Comparison of ENCODE assay signal across 10 cellular contexts in the genomic region with DNA sequence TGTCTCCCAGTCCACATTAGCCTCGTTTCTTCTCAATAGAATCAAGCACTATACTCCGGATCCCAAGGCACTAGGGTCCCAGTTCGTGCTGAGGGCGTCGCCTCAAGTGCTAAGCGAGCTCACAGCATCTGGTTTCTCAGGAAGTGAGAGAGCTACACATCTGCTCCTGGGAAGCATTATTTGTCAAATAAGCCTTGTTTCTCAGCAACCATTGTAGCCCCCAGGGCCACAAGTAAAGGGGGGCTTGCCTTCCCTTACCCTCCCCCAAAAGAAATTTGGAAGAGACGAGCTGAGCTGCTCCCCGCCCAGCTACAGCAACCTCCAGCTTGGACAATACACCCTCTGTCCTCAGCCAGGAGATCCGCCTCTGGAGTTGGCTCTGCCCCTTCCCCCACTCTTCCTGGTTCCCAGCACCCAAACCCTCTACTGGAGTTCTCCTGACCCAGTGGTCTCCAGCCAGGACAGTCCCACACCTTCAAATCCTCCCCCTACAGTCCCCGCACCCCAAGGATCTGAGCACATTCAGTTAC. TPM values are rescaled to one million over a fixed set of nuclear protein-coding genes. Genes with fewer than 3 reads are reported as not detected.
DNase-seq lines count a peak whose midpoint lies in the region; ATAC-seq, FAIRE-seq and TF ChIP-seq lines count a peak whose summit lies in the region.
"Had no signal": no experiment of that assay in that cellular context is flagged by ENCODE, and none has a peak within 500 bp of the region (broad histone marks: within the 10 kb centered on the region; RNA-seq: fewer than 3 reads in every experiment).

No MANE protein-coding gene starts in this region.

- no peak overlapping the region for H3K4me3 ChIP-seq in Caco-2 (ENCODE audit: low read depth, low read length)
- peak overlapping the region in 5 of 12 donors; percentile 7 to 84 (median 11) for H3K4me3 ChIP-seq in heart left ventricle
- H3K4me3 ChIP-seq: SJSA1 had no signal

- BruUV-seq in Caco-2 (replicated peaks; lab: Mats Ljungman, UMichigan), result no TSS peak

- ATAC-seq in heart left ventricle (no peak), HG02610 (IDR thresholded peaks at IDR 0.05; ENCODE audit: unreplicated experiment) (no peak), T-cell (replicated peaks in 1 of 4) (no peak)

- TF ChIP-seq CTCF in Caco-2 (IDR thresholded peaks at IDR 0.05; ENCODE audit: insufficient read depth in 1 of 2, low read depth in 1 of 2, low read length in 1 of 2, severe bottlenecking in 1 of 2, unreplicated experiment in 1 of 2) (no peak), heart left ventricle (IDR thresholded peaks at IDR 0.05) (no peak), D721Med (IDR thresholded peaks at IDR 0.05; ENCODE audit: insufficient read depth, missing control alignments) (no peak)

- H3K36me3 Mint-ChIP-seq in Caco-2 (ENCODE audit: insufficient read depth, unreplicated experiment) (peaks cover 78% of the 10 kb centered on the region), T-cell (peaks cover 10% of the 10 kb centered on the region)

- no peaks in the 10 kb centered on the region for H3K27me3 ChIP-seq in Caco-2 (replicated peaks; ENCODE audit: control insufficient read depth, insufficient read depth, low read length)
- H3K27me3 ChIP-seq in heart left ventricle, result no peaks in the 10 kb centered on the region
- H3K27me3 ChIP-seq: SJSA1 had no signal

- peaks cover 27% of the 10 kb centered on the region for H3K4me1 Mint-ChIP-seq in Caco-2 (ENCODE audit: low read depth, unreplicated experiment)
- H3K4me1 Mint-ChIP-seq in T-cell, result peaks cover 15 to 24% (median 15%) of the 10 kb centered on the region in 3 donors

- H3K27ac Mint-ChIP-seq in Caco-2 (ENCODE audit: unreplicated experiment) (no peak overlapping the region), T-cell (peak overlapping the region in 1 of 2 donors; percentile 37)

- no peaks in the 10 kb centered on the region for H3K9me3 Mint-ChIP-seq in Caco-2 (ENCODE audit: unreplicated experiment)
- no peaks in the 10 kb centered on the region for H3K9me3 Mint-ChIP-seq in T-cell

- H3K27me3 Mint-ChIP-seq in Caco-2 (ENCODE audit: insufficient read depth, unreplicated experiment) (no peaks in the 10 kb centered on the region), T-cell (no peaks in the 10 kb centered on the region)

- H3K4me3 Mint-ChIP-seq in Caco-2 (ENCODE audit: unreplicated experiment), result peak overlapping the region; percentile 87
- H3K4me3 Mint-ChIP-seq in T-cell, result peak overlapping the region in 1 of 3 donors; percentile 91

- peak overlapping the region; percentile 11 to 100 (median 98) for H3K27ac ChIP-seq in heart left ventricle
- H3K27ac ChIP-seq: SJSA1 had no signal

- POLR2A ChIA-PET in Caco-2 (lab: Charles Lee), result interaction anchor here (1.2 kb wide), 1 partner anchor 38 kb away, joined by 4 read pairs; a partner anchor contains a TSS
- POLR2A ChIA-PET in HEK293T (lab: Yijun Ruan, JAX), result interaction anchor here (1.1 to 1.5 kb wide), 3 partner anchors 11 to 38 kb away, joined by 4 to 5 read pairs (median 4); a partner anchor contains a TSS
- POLR2A ChIA-PET in T-cell (lab: Charles Lee), result no interaction called here

- 37 to 56% (median 48%) methylated on average over 6 to 10 of the region's 10 CpGs for WGBS in heart left ventricle, 4 donors

- H3K4me1 ChIP-seq in Caco-2 (peaks cover 42% of the 10 kb centered on the region), heart left ventricle (peaks cover 7 to 59% (median 50%) of the 10 kb centered on the region in 12 donors)

- intact Hi-C loops in Caco-2 (cut with micrococcal nuclease; ENCODE audit: unreplicated experiment) (no loop called here), heart left ventricle (cut with DNase I) (no loop called here)

- H3K36me3 ChIP-seq in Caco-2 (ENCODE audit: control insufficient read depth, insufficient read depth, low read length), result peaks cover 5% of the 10 kb centered on the region
- H3K36me3 ChIP-seq in heart left ventricle, result peaks cover 0 to 38% (median 18%) of the 10 kb centered on the region in 9 donors

- no peaks in the 10 kb centered on the region for H3K9me3 ChIP-seq in Caco-2
- H3K9me3 ChIP-seq in heart left ventricle, result no peaks in the 10 kb centered on the region
- H3K9me3 ChIP-seq: SJSA1 had no signal

- DNase-seq in Caco-2 (peak in 1 of 2 experiments; percentile 41), NCI-H2171 treated with DMSO at 0.1 percent for 48 hours (lab: John Stamatoyannopoulos, UW) (peak; percentile 33), heart left ventricle (peak in 3 of 5 donors; percentile 45 to 61 (median 56)), retina (peak; percentile 12), HEK293T (ENCODE audit: extremely low spot score) (no peak), D721Med (ENCODE audit: insufficient read length, low spot score) (no peak), T-cell (no peak)

- TF ChIP-seq POLR2A in heart left ventricle (IDR thresholded peaks at IDR 0.05), result no peak

- CTCF ChIA-PET in Caco-2 (lab: Charles Lee) (interaction anchor here (0.6 kb wide), 1 partner anchor 10 kb away, joined by 4 read pairs; no protein-coding TSS in a partner anchor), HEK293T (lab: Yijun Ruan, JAX) (interaction anchor here (1.1 kb wide), 1 partner anchor 9 kb away, joined by 3 read pairs; no protein-coding TSS in a partner anchor), T-cell (lab: Charles Lee) (interaction anchor here in 1 of 2 donors (2.8 kb wide), 1 partner anchor 10 kb away, joined by 13 read pairs; no protein-coding TSS in a partner anchor)

- no peak for FAIRE-seq in D721Med (lab: Jason Lieb, UNC)
- FAIRE-seq: GM19239 had no signal

TF ChIP-seq in HEK293T, 16 proteins besides CTCF, POLR2A, EP300 and RAD21:
- no peak for TF ChIP-seq SUZ12 (IDR thresholded peaks at IDR 0.05)
- no peak for TF ChIP-seq FOXA1 (IDR thresholded peaks at IDR 0.05)
- no peak for TF ChIP-seq SP1 (IDR thresholded peaks at IDR 0.05)
- TF ChIP-seq ZNF384 (IDR thresholded peaks at IDR 0.05), result no peak
- TF ChIP-seq ELF4 (IDR thresholded peaks at IDR 0.05), result no peak
- no peak for TF ChIP-seq FOXM1 (IDR thresholded peaks at IDR 0.05; ENCODE audit: borderline replicate concordance)
- no peak for TF ChIP-seq LEF1 (IDR thresholded peaks at IDR 0.05; ENCODE audit: borderline replicate concordance)
- no peak for TF ChIP-seq TARDBP (IDR thresholded peaks at IDR 0.05)
- TF ChIP-seq, protein P1, sequence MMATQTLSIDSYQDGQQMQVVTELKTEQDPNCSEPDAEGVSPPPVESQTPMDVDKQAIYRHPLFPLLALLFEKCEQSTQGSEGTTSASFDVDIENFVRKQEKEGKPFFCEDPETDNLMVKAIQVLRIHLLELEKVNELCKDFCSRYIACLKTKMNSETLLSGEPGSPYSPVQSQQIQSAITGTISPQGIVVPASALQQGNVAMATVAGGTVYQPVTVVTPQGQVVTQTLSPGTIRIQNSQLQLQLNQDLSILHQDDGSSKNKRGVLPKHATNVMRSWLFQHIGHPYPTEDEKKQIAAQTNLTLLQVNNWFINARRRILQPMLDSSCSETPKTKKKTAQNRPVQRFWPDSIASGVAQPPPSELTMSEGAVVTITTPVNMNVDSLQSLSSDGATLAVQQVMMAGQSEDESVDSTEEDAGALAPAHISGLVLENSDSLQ (IDR thresholded peaks at IDR 0.05), result no peak
- TF ChIP-seq BHLHE40 (IDR thresholded peaks at IDR 0.05; ENCODE audit: borderline replicate concordance), result no peak

RNA-seq across cellular contexts. Expression of a gene that starts 5.7 kb away (rescaled TPM):
- total RNA-seq in Caco-2 (2022) (2.4 and 4.4 TPM in 2 replicates), heart left ventricle (100 to 1,000 TPM in 3 of 9 donors, 10 to 100 TPM in 6; 56.0 to 193 (median 88.4) TPM), T-cell (1 to 10 TPM; 2.5 to 5.1 (median 3.0) TPM)
- 100 to 1,000 TPM in 1 of 2 donors, 10 to 100 TPM in 1; 58.7 to 133 TPM for polyA plus RNA-seq in heart left ventricle

RNA-seq across cellular contexts. Expression of a gene that starts 35.1 kb away (rescaled TPM):
- total RNA-seq in Caco-2 (2022), result 8.2 and 8.8 TPM in 2 replicates
- 10 to 100 TPM; 42.9 to 72.6 (median 48.5) TPM for total RNA-seq in heart left ventricle
- polyA plus RNA-seq in heart left ventricle, result 10 to 100 TPM; 26.0 to 94.7 TPM
- 10 to 100 TPM; 29.3 to 65.0 (median 58.2) TPM for total RNA-seq in T-cell

RNA-seq across cellular contexts. Expression of a gene that starts 37.9 kb away (rescaled TPM):
- total RNA-seq in Caco-2 (2022), result 445 and 452 TPM in 2 replicates
- total RNA-seq in heart left ventricle, result 100 to 1,000 TPM; 307 to 481 (median 348) TPM
- polyA plus RNA-seq in heart left ventricle, result 100 to 1,000 TPM in 1 of 2 donors, 10 to 100 TPM in 1; 52.0 to 172 TPM
- 100 to 1,000 TPM; 710 to 755 (median 729) TPM for total RNA-seq in T-cell

RNA-seq across cellular contexts. Expression of a gene that starts 53.4 kb away (rescaled TPM):
- total RNA-seq in Caco-2 (2022) (34.7 and 43.3 TPM in 2 replicates), heart left ventricle (100 to 1,000 TPM in 3 of 9 donors, 10 to 100 TPM in 6; 18.3 to 132 (median 42.6) TPM), T-cell (1 to 10 TPM in 1 of 5 donors, under 1 TPM in 2, not detected in 2; 0.67 to 1.4 (median 0.79) TPM)
- 10 to 100 TPM; 28.8 to 81.6 TPM for polyA plus RNA-seq in heart left ventricle

RNA-seq across cellular contexts. Expression of a gene that starts 59.2 kb away (rescaled TPM):
- total RNA-seq in Caco-2 (2022), result 6.5 and 9.7 TPM in 2 replicates
- total RNA-seq in heart left ventricle, result under 1 TPM in 2 of 9 donors, not detected in 7; 0.20 to 0.27 TPM
- not detected for polyA plus RNA-seq in heart left ventricle
- total RNA-seq in T-cell, result 1 to 10 TPM in 2 of 5 donors, under 1 TPM in 3; 0.82 to 1.6 (median 0.89) TPM
- total RNA-seq: SJSA1 had no signal

Comparison
In these comparisons a context has a peak if more than half of its experiments do, and no peak if none do; other contexts are left out.
1. DNase-seq: peak in NCI-H2171 treated with DMSO at 0.1 percent for 48 hours (single experiment), heart left ventricle (3 of 5) and retina (single experiment); none in HEK293T (single experiment), D721Med (single experiment) and T-cell (0 of 34).
2. RNA of a gene that starts 5.7 kb away (total RNA-seq): 56.0 to 193 TPM in heart left ventricle; 2.4 to 4.4 TPM in Caco-2 and 2.5 to 5.1 TPM in T-cell; every median in the first group is over 4 times any median in the second.
3. POLR2A ChIA-PET loops: an anchor here in Caco-2 (1.2 kb wide) and HEK293T (1.1 to 1.5 kb wide); none called in T-cell.